ENCODE assay signal across 22 cellular contexts in the genomic region with DNA sequence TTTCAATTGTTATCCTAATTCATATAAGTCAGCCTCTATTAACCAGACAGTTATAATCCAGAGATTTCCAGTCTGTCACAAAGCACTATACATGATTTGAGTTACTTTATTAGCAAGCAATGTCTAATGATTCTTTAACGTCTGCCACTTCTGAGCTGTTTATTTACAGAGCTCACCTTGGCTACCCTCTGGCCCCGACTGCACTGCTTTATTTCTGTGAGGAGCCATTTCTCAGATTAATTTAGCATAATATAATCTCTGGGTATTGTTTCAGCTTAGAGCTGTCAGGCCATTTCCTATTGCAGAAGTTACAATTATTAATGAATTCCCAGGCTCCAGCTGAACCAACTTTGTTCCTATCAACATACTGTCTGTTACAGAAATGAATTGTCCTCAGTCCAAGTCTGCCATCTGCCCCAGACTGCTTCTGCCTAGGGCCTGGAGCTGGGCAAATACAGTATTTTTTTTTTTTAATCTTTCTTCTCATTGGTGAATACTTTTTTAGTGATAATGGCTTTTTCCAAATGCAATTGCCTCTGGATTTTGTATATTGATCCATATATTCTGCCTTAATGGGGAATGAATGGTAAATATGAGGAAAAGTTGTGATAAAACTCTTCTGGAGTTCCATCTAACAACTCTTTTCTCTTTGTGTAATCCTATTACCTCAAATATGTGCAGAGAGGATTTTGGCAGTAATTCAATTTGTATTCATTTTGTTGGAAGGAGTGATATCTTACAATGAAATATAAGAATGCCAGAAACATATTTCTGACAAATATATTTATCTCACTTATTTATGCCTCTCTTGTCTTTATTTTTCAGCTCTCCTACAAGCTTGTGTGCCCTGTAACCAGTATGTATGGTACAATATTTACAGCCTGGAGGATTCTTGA.
DNase-seq lines count a peak whose midpoint lies in the region; ATAC-seq, FAIRE-seq and TF ChIP-seq lines count a peak whose summit lies in the region.
"Had no signal": no experiment of that assay in that cellular context is flagged by ENCODE, and none has a peak within 500 bp of the region (broad histone marks: within the 10 kb centered on the region; RNA-seq: fewer than 3 reads in every experiment).

No MANE protein-coding gene starts in this region.

- H2AK5ac ChIP-seq in H9 (ENCODE audit: insufficient read length, low read length), result no peak overlapping the region

- H3K18ac ChIP-seq in H9 (ENCODE audit: insufficient read length, low read depth, low read length), result no peak overlapping the region

- H3K79me2 ChIP-seq in H9 (ENCODE audit: insufficient read depth, low read length), result no peaks in the 10 kb centered on the region

- H3K14ac ChIP-seq in H9 (ENCODE audit: insufficient read depth, low read length), result no peak overlapping the region

- H3K4ac ChIP-seq in H9 (ENCODE audit: low read depth, low read length), result no peak overlapping the region

- H2BK12ac ChIP-seq in H9 (ENCODE audit: insufficient read length, low read depth, low read length), result no peak overlapping the region

- no peak overlapping the region for H4K8ac ChIP-seq in H9 (replicated peaks; ENCODE audit: insufficient read length, low read depth, low read length)

- no peaks in the 10 kb centered on the region for H4K20me1 ChIP-seq in H9 (ENCODE audit: control insufficient read depth, insufficient read depth, insufficient read length)

- H3K9me3 ChIP-seq in H9 (ENCODE audit: control insufficient read depth, low read depth, low read length), result no peaks in the 10 kb centered on the region
- H3K9me3 ChIP-seq: right atrium auricular region, upper lobe of right lung had no signal

- in situ Hi-C loops in KBM-7 (cut with MboI; ENCODE audit: low pct_unique_long_range_greater_than_20kb, low sequenced_read_pairs), result no loop called here

- no peaks in the 10 kb centered on the region for H3K23me2 ChIP-seq in H9 (ENCODE audit: insufficient read length, low read depth, low read length, poor library complexity, severe bottlenecking)

- H3K4me1 Mint-ChIP-seq in H9, result peaks cover 16 to 21% of the 10 kb centered on the region in 2 experiments
- H3K4me1 Mint-ChIP-seq: activated B cell treated with CpG ODN at 0.5 μM for 24 hours; CD8-positive, alpha-beta memory T cell had no signal

- no peak overlapping the region for H4K5ac ChIP-seq in H9 (ENCODE audit: insufficient read length, low read depth, low read length)

- no peak overlapping the region for H3K4me3 Mint-ChIP-seq in H9
- H3K4me3 Mint-ChIP-seq: activated B cell treated with CpG ODN at 0.5 μM for 24 hours; activated CD4-positive, alpha-beta memory T cell treated with anti-CD3 and anti-CD28 coated beads, Interleukin-2, amount 10 ng/mL, durations not matched to agents 7 days and 5 days; CD8-positive, alpha-beta memory T cell; central memory CD8-positive, alpha-beta T cell; immature natural killer cell; naive B cell had no signal

- no peak overlapping the region for H2BK5ac ChIP-seq in H9 (ENCODE audit: insufficient read length, low read length)

- H3K9ac ChIP-seq in H9 (ENCODE audit: extremely low read depth, insufficient read length, low read length), result no peak overlapping the region

- H2BK15ac ChIP-seq in H9 (ENCODE audit: low read depth, low read length), result no peak overlapping the region

- no peaks in the 10 kb centered on the region for H3K9me3 Mint-ChIP-seq in H9
- H3K9me3 Mint-ChIP-seq: activated B cell treated with CpG ODN at 0.5 μM for 24 hours; activated CD4-positive, alpha-beta memory T cell treated with anti-CD3 and anti-CD28 coated beads, Interleukin-2, amount 10 ng/mL, durations not matched to agents 7 days and 5 days; CD8-positive, alpha-beta memory T cell; central memory CD8-positive, alpha-beta T cell; immature natural killer cell; naive B cell had no signal

- no peak overlapping the region for H3K56ac ChIP-seq in H9 (ENCODE audit: insufficient read length, low read depth, low read length)

- no peak overlapping the region for H2BK20ac ChIP-seq in H9 (ENCODE audit: low read depth, low read length, poor library complexity, severe bottlenecking)

- FAIRE-seq in D721Med (lab: Jason Lieb, UNC), result peak; percentile 21

- no peak overlapping the region; a peak in 1 of 7 replicates for H3K27ac Mint-ChIP-seq in H9
- H3K27ac Mint-ChIP-seq: activated B cell treated with CpG ODN at 0.5 μM for 24 hours; activated CD4-positive, alpha-beta memory T cell treated with anti-CD3 and anti-CD28 coated beads, Interleukin-2, amount 10 ng/mL, durations not matched to agents 7 days and 5 days; immature natural killer cell had no signal

- no peak overlapping the region for H3K27ac ChIP-seq in H9 (ENCODE audit: insufficient read length, low read depth, low read length)
- H3K27ac ChIP-seq: right atrium auricular region, upper lobe of right lung had no signal

- no CpG with 5 or more reads among the region's 2 CpGs for WGBS in H9 (ENCODE audit: extremely low coverage, insufficient read length, low lambda C conversion rate)

- H3K4me1 ChIP-seq in H9 (ENCODE audit: insufficient read depth, low read length), result peaks cover 4% of the 10 kb centered on the region; the same call in 1 of the 2 replicates
- H3K4me1 ChIP-seq: upper lobe of right lung had no signal

- no peak overlapping the region for H3K23ac ChIP-seq in H9 (ENCODE audit: insufficient read length, low read depth, low read length)

- DNase-seq in D721Med (ENCODE audit: insufficient read length, low spot score) (no peak), NCI-H69 (lab: John Stamatoyannopoulos, UW) (peak; percentile 51), astrocyte of the hippocampus (ENCODE audit: low read depth, low spot score) (peak; percentile 4), glomerular endothelial cell (ENCODE audit: extremely low read depth, low read depth, low spot score) (peak; percentile 51), KBM-7 (no peak), H9 (no peak)
- DNase-seq in activated effector memory CD4-positive, alpha-beta T cell treated with anti-CD3 and anti-CD28 coated beads, Interleukin-2, amount 50 U/mL, for 16 hours, result no peak
- DNase-seq: activated B cell treated with CpG ODN at 0.5 μM for 24 hours; activated CD4-positive, alpha-beta memory T cell treated with anti-CD3 and anti-CD28 coated beads, Interleukin-2, amount 10 ng/mL, durations not matched to agents 7 days and 5 days; activated T-cell treated with anti-CD3 and anti-CD28 coated beads for 4 hours; CD8-positive, alpha-beta memory T cell; DND-41; immature natural killer cell; MV-4-11; naive B cell; NCI-H2107; PC-3; stimulated activated CD4-positive, alpha-beta T cell treated with anti-CD3 and anti-CD28 coated beads, Interleukin-15, amount 100 ng/mL, for 24 hours; upper lobe of right lung had no signal

- H3K27me3 ChIP-seq in H9 (ENCODE audit: insufficient read depth, low read length), result no peaks in the 10 kb centered on the region
- H3K27me3 ChIP-seq: right atrium auricular region, upper lobe of right lung had no signal

- TF ChIP-seq CTCF in D721Med (IDR thresholded peaks at IDR 0.05; ENCODE audit: insufficient read depth, missing control alignments) (no peak), H9 (conservative IDR thresholded peaks at IDR 0.05) (no peak)

- no peaks in the 10 kb centered on the region for H3K27me3 Mint-ChIP-seq in H9 (ENCODE audit: low read depth)
- H3K27me3 Mint-ChIP-seq: activated B cell treated with CpG ODN at 0.5 μM for 24 hours; activated CD4-positive, alpha-beta memory T cell treated with anti-CD3 and anti-CD28 coated beads, Interleukin-2, amount 10 ng/mL, durations not matched to agents 7 days and 5 days; CD8-positive, alpha-beta memory T cell; central memory CD8-positive, alpha-beta T cell; naive B cell had no signal

- no peak overlapping the region for H4K91ac ChIP-seq in H9 (ENCODE audit: insufficient read length, low read depth, low read length)

- H3K4me2 ChIP-seq in H9 (ENCODE audit: insufficient read depth, insufficient read length, low read length), result no peak overlapping the region

- H2BK120ac ChIP-seq in H9 (ENCODE audit: low read depth, low read length, poor library complexity, severe bottlenecking), result no peak overlapping the region

- no peak overlapping the region for H3T11ph ChIP-seq in H9 (ENCODE audit: low read length)

- H3K79me1 ChIP-seq in H9 (ENCODE audit: insufficient read depth, low read depth, low read length, poor library complexity, severe bottlenecking), result no peaks in the 10 kb centered on the region

- H3K36me3 Mint-ChIP-seq in H9 (ENCODE audit: insufficient read depth in 1 of 3, low read depth in 3 of 3), result peaks cover 6 to 16% (median 14%) of the 10 kb centered on the region in 3 experiments; a peak in 6 of 7 replicates

- no peak for ATAC-seq in GM19035 (IDR thresholded peaks at IDR 0.05; ENCODE audit: unreplicated experiment)
- ATAC-seq: PC-3, upper lobe of right lung had no signal

- H2AFZ ChIP-seq in H9 (ENCODE audit: low read length), result no peak overlapping the region

Comparison
In these comparisons a context has a peak if more than half of its experiments do, and no peak if none do; other contexts are left out.
1. DNase-seq: peak in NCI-H69 (single experiment), astrocyte of the hippocampus (single experiment) and glomerular endothelial cell (single experiment); none in D721Med (single experiment), KBM-7 (single experiment), H9 (single experiment) and activated effector memory CD4-positive, alpha-beta T cell treated with anti-CD3 and anti-CD28 coated beads, Interleukin-2, amount 50 U/mL, for 16 hours (single experiment).